25 cellular contexts compared by ENCODE assay signal in the genomic region with DNA sequence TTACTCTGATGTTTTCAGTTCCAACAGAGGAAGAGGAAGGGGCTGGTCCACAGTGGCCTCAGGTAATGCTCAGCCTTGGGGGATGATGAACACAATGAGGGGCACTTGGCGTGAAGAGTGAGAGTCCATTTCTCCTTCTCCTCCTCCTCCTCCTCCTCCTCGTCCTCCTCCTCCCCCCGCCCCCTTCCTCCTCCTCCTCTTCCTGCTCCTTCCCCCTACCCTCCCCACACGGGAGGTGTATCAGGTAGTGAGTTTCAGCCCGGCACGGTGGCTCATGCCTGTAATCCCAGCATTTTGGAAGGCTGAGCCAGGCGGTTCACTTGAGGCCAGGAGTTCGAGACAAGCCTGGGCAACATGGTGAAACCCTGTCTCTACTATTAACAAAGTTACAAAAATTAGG. TPM values are rescaled to one million over a fixed set of nuclear protein-coding genes. Genes with fewer than 3 reads are reported as not detected.
"Had no signal": no experiment of that assay in that cellular context is flagged by ENCODE, and none has a peak within 500 bp of the region (broad histone marks: within the 10 kb centered on the region; RNA-seq: fewer than 3 reads in every experiment).

No MANE protein-coding gene starts in this region.

- H3K79me2 ChIP-seq: hepatocyte had no signal

- H3K36me3 Mint-ChIP-seq: activated naive CD4-positive, alpha-beta T cell treated with anti-CD3 and anti-CD28 coated beads, Interleukin-2, amount 50 U/mL, for 72 hours; naive thymus-derived CD4-positive, alpha-beta T cell had no signal

- H3K4me3 ChIP-seq: body of pancreas, cardiac muscle cell, coronary artery, dorsolateral prefrontal cortex, gastroesophageal sphincter, hepatocyte, spleen, tibial nerve had no signal

- H3K36me3 ChIP-seq: cardiac muscle cell, tibial nerve had no signal

- H3K27me3 ChIP-seq: body of pancreas, cardiac muscle cell, dorsolateral prefrontal cortex, gastroesophageal sphincter, hepatocyte, spleen, tibial nerve had no signal

- H3K27ac Mint-ChIP-seq: activated B cell treated with CpG ODN at 0.5 μM for 24 hours; activated CD8-positive, alpha-beta T cell treated with anti-CD3 and anti-CD28 coated beads for 36 hours; activated T-helper 2 cell treated with anti-CD3 and anti-CD28 coated beads, Interferon-gamma antibody, Interleukin-2, Interleukin-4, amounts not matched to agents 10 μg/mL and 5 μg/mL and 100 μg/mL, durations not matched to agents 14 hours and 24 hours and 36 hours; naive thymus-derived CD4-positive, alpha-beta T cell had no signal

- H3K4me1 ChIP-seq: body of pancreas had no signal

- H3K27ac ChIP-seq: body of pancreas, cardiac muscle cell, coronary artery, dorsolateral prefrontal cortex, gastroesophageal sphincter, hepatocyte, spleen had no signal

- H3K27me3 Mint-ChIP-seq: activated B cell treated with CpG ODN at 0.5 μM for 24 hours; activated CD8-positive, alpha-beta T cell treated with anti-CD3 and anti-CD28 coated beads for 36 hours; naive thymus-derived CD4-positive, alpha-beta T cell had no signal

- DNase-seq: activated B cell treated with CpG ODN at 0.5 μM for 24 hours; activated CD4-positive, alpha-beta T cell treated with anti-CD3 and anti-CD28 coated beads, Interleukin-2, amount 50 U/mL, for 1 hour; activated CD8-positive, alpha-beta T cell treated with anti-CD3 and anti-CD28 coated beads for 36 hours; activated T-cell treated with anti-CD3 and anti-CD28 coated beads, Interleukin-2, amount 50 U/mL, for 4 hours; anterior cingulate cortex; body of pancreas; cerebellar nuclear complex; effector memory CD4-positive, alpha-beta T cell; left cardiac atrium; midbrain; naive thymus-derived CD4-positive, alpha-beta T cell; occipital lobe; right cardiac atrium; spleen; stimulated activated naive CD4-positive, alpha-beta T cell treated with Interleukin-2 at 50 U/mL for 16 hours; T-helper 2 cell had no signal

- H3K9me3 Mint-ChIP-seq: activated B cell treated with CpG ODN at 0.5 μM for 24 hours; activated CD8-positive, alpha-beta T cell treated with anti-CD3 and anti-CD28 coated beads for 36 hours; activated naive CD4-positive, alpha-beta T cell treated with anti-CD3 and anti-CD28 coated beads, Interleukin-2, amount 50 U/mL, for 72 hours; activated T-cell treated with anti-CD3 and anti-CD28 coated beads, Interleukin-2, amount 50 U/mL, for 4 hours; activated T-helper 2 cell treated with anti-CD3 and anti-CD28 coated beads, Interferon-gamma antibody, Interleukin-2, Interleukin-4, amounts not matched to agents 10 μg/mL and 5 μg/mL and 100 μg/mL, durations not matched to agents 14 hours and 24 hours and 36 hours; naive thymus-derived CD4-positive, alpha-beta T cell had no signal

- ATAC-seq: activated CD8-positive, alpha-beta T cell treated with anti-CD3 and anti-CD28 coated beads for 36 hours; activated T-cell treated with anti-CD3 and anti-CD28 coated beads, Interleukin-2, amount 50 U/mL, for 4 hours; body of pancreas; gastroesophageal sphincter; left cardiac atrium; naive thymus-derived CD4-positive, alpha-beta T cell; right cardiac atrium had no signal

- H2AFZ ChIP-seq: hepatocyte had no signal

- H3K9me3 ChIP-seq: body of pancreas, gastroesophageal sphincter, spleen, tibial nerve had no signal

- H3K4me3 Mint-ChIP-seq: activated B cell treated with CpG ODN at 0.5 μM for 24 hours; activated CD8-positive, alpha-beta T cell treated with anti-CD3 and anti-CD28 coated beads for 36 hours; activated T-cell treated with anti-CD3 and anti-CD28 coated beads, Interleukin-2, amount 50 U/mL, for 4 hours; naive thymus-derived CD4-positive, alpha-beta T cell had no signal

- H3K4me2 ChIP-seq: hepatocyte had no signal

RNA-seq across cellular contexts. Expression of a gene that starts 17.3 kb away (rescaled TPM):
- polyA plus RNA-seq: neural cell had no signal
